1 cellular context compared by ENCODE assay signal in genomic region chr13:63625869-63626268, GRCh38.
TF ChIP-seq lines count a peak whose summit lies in the region.

No MANE protein-coding gene starts in this region.

TF ChIP-seq in WTC11, 78 proteins besides CTCF, POLR2A, EP300 and RAD21 (continued from another document):
- TF ChIP-seq, protein P1, sequence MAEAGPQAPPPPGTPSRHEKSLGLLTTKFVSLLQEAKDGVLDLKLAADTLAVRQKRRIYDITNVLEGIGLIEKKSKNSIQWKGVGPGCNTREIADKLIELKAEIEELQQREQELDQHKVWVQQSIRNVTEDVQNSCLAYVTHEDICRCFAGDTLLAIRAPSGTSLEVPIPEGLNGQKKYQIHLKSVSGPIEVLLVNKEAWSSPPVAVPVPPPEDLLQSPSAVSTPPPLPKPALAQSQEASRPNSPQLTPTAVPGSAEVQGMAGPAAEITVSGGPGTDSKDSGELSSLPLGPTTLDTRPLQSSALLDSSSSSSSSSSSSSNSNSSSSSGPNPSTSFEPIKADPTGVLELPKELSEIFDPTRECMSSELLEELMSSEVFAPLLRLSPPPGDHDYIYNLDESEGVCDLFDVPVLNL (CRISPR knock-in tag; IDR thresholded peaks at IDR 0.05; ENCODE audit: borderline replicate concordance, low read depth), result no peak
- TF ChIP-seq ZNF416 (CRISPR knock-in tag; IDR thresholded peaks at IDR 0.05) (no peak), TCF7 (CRISPR knock-in tag; IDR thresholded peaks at IDR 0.05; ENCODE audit: low read depth) (no peak), TEAD1 (CRISPR knock-in tag; IDR thresholded peaks at IDR 0.05) (no peak), SMAD3 (CRISPR knock-in tag; IDR thresholded peaks at IDR 0.05; ENCODE audit: borderline replicate concordance) (no peak), NFATC4 (CRISPR knock-in tag; IDR thresholded peaks at IDR 0.05) (no peak), CREB1 (CRISPR knock-in tag; IDR thresholded peaks at IDR 0.05) (no peak), GABPB1 (CRISPR knock-in tag; IDR thresholded peaks at IDR 0.05) (no peak), ATF6 (CRISPR knock-in tag; IDR thresholded peaks at IDR 0.05) (no peak), NR1H2 (CRISPR knock-in tag; IDR thresholded peaks at IDR 0.05) (no peak), USF1 (CRISPR knock-in tag; IDR thresholded peaks at IDR 0.05) (no peak), KAT7 (CRISPR knock-in tag; IDR thresholded peaks at IDR 0.05; ENCODE audit: borderline replicate concordance) (no peak), ATF1 (CRISPR knock-in tag; IDR thresholded peaks at IDR 0.05) (no peak), ZNF396 (CRISPR knock-in tag; IDR thresholded peaks at IDR 0.05; ENCODE audit: borderline replicate concordance) (no peak), ERG (CRISPR knock-in tag; IDR thresholded peaks at IDR 0.05) (no peak)
- TF ChIP-seq, protein P2, sequence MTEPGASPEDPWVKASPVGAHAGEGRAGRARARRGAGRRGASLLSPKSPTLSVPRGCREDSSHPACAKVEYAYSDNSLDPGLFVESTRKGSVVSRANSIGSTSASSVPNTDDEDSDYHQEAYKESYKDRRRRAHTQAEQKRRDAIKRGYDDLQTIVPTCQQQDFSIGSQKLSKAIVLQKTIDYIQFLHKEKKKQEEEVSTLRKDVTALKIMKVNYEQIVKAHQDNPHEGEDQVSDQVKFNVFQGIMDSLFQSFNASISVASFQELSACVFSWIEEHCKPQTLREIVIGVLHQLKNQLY (CRISPR knock-in tag; IDR thresholded peaks at IDR 0.05), result no peak
